In the genomic region with DNA sequence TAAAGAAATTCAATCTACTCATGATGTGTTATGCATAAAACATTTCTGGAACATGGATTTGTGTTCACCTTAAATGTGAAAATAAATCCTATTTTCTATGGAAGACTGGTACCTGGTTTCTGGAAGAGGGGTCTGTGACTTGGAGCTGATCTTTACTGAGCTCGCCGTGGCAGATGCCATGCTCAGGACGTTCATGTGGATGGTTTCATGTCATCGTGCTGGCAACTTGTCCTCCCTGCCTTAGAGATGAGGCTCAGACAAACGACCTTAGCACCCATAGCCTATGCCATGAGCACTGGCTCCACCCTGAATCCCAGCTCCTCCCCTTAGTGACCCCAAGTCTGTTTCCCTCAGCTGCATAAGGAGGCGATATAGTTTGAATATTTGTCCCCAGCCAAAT, we compare ENCODE assay signal across 29 cellular contexts. TPM values are rescaled to one million over a fixed set of nuclear protein-coding genes. Genes with fewer than 3 reads are reported as not detected.
DNase-seq lines count a peak whose midpoint lies in the region; ATAC-seq and TF ChIP-seq lines count a peak whose summit lies in the region.
"Had no signal": no experiment of that assay in that cellular context is flagged by ENCODE, and none has a peak within 500 bp of the region (broad histone marks: within the 10 kb centered on the region; RNA-seq: fewer than 3 reads in every experiment).

No MANE protein-coding gene starts in this region.

- peaks cover 47% of the 10 kb centered on the region for H3K4me1 Mint-ChIP-seq in stimulated activated naive CD8-positive, alpha-beta T cell treated with anti-CD3 and anti-CD28 coated beads, Interleukin-15, Interleukin-2, amounts not matched to agents 100 ng/mL and 50 ng/mL, for 24 hours (ENCODE audit: low read depth)
- no peaks in the 10 kb centered on the region for H3K4me1 Mint-ChIP-seq in endothelial cell (ENCODE audit: unreplicated experiment)

- H3K36me3 ChIP-seq in uterus (no peaks in the 10 kb centered on the region), gastrocnemius medialis (peaks cover 0 to 52% of the 10 kb centered on the region in 2 donors)

- no peak overlapping the region for H3K4me3 Mint-ChIP-seq in stimulated activated naive CD8-positive, alpha-beta T cell treated with anti-CD3 and anti-CD28 coated beads, Interleukin-15, Interleukin-2, amounts not matched to agents 100 ng/mL and 50 ng/mL, for 24 hours
- H3K4me3 Mint-ChIP-seq in endothelial cell (ENCODE audit: unreplicated experiment), result peak overlapping the region; percentile 25
- H3K4me3 Mint-ChIP-seq: activated T-helper 17 cell treated with anti-CD3 and anti-CD28 coated beads, Interleukin-2, amount 50 U/mL, for 72 hours; T-cell had no signal

- no peak overlapping the region for H3K27ac ChIP-seq in uterus
- H3K27ac ChIP-seq in gastrocnemius medialis, result no peak overlapping the region
- H3K27ac ChIP-seq: BLaER1 had no signal

- DNase-seq in stimulated activated naive CD8-positive, alpha-beta T cell treated with anti-CD3 and anti-CD28 coated beads, Interleukin-15, Interleukin-2, amounts not matched to agents 100 U/mL and 50 U/mL, for 24 hours, result no peak
- DNase-seq in NB4 (ENCODE audit: low read depth) (no peak), endothelial cell (ENCODE audit: low spot score) (no peak), AML-193 (lab: John Stamatoyannopoulos, UW) (no peak), uterus (no peak), HPDE6-E6E7 (ENCODE audit: extremely low spot score) (no peak), gastrocnemius medialis (no peak)
- DNase-seq: activated CD4-positive, CD25-positive, alpha-beta regulatory T cell; activated CD8-positive, alpha-beta memory T cell treated with anti-CD3 and anti-CD28 coated beads, Interleukin-2, amount 50 U/mL, for 4 hours; cortex of kidney; DMS53; effector memory CD4-positive, alpha-beta T cell; erythroblast; glutamatergic neuron; mesendoderm; NCI-H1092 treated with DMSO at 0.1 percent for 48 hours; NCI-H1694 treated with DMSO at 0.1 percent for 48 hours; NCI-H446 treated with DMSO at 0.1 percent for 48 hours; NCI-H774; stimulated activated CD8-positive, alpha-beta memory T cell treated with anti-CD3 and anti-CD28 coated beads, Interleukin-4, amount 100 ng/mL, for 48 hours; T-cell; trophoblast cell had no signal

- no peaks in the 10 kb centered on the region for H3K4me1 ChIP-seq in uterus
- peaks cover 10 to 13% of the 10 kb centered on the region in 2 donors for H3K4me1 ChIP-seq in gastrocnemius medialis

- no peaks in the 10 kb centered on the region for H3K9me3 Mint-ChIP-seq in stimulated activated naive CD8-positive, alpha-beta T cell treated with anti-CD3 and anti-CD28 coated beads, Interleukin-15, Interleukin-2, amounts not matched to agents 100 ng/mL and 50 ng/mL, for 24 hours
- H3K9me3 Mint-ChIP-seq in endothelial cell (ENCODE audit: unreplicated experiment), result no peaks in the 10 kb centered on the region
- H3K9me3 Mint-ChIP-seq: activated naive CD4-positive, alpha-beta T cell treated with anti-CD3 and anti-CD28 coated beads, Interleukin-2, amount 50 U/mL, for 72 hours; activated T-helper 17 cell treated with anti-CD3 and anti-CD28 coated beads, Interleukin-2, amount 50 U/mL, for 72 hours; T-cell had no signal

- H3K27ac Mint-ChIP-seq in stimulated activated naive CD8-positive, alpha-beta T cell treated with anti-CD3 and anti-CD28 coated beads, Interleukin-15, Interleukin-2, amounts not matched to agents 100 ng/mL and 50 ng/mL, for 24 hours, result peak overlapping the region; percentile 11
- H3K27ac Mint-ChIP-seq in endothelial cell (ENCODE audit: unreplicated experiment), result no peak overlapping the region
- H3K27ac Mint-ChIP-seq: activated T-helper 17 cell treated with anti-CD3 and anti-CD28 coated beads, Interleukin-2, amount 50 U/mL, for 72 hours; progenitor cell of endocrine pancreas; T-cell had no signal

- H3K9me3 ChIP-seq in uterus (no peaks in the 10 kb centered on the region), gastrocnemius medialis (no peaks in the 10 kb centered on the region)

- ATAC-seq in stimulated activated naive CD8-positive, alpha-beta T cell treated with anti-CD3 and anti-CD28 coated beads, Interleukin-15, Interleukin-2, amounts not matched to agents 100 U/mL and 50 U/mL, for 24 hours, result no peak
- ATAC-seq in gastrocnemius medialis, result no peak
- ATAC-seq: activated naive CD4-positive, alpha-beta T cell treated with anti-CD3 and anti-CD28 coated beads, Interleukin-2, amount 50 U/mL, for 72 hours; activated T-helper 17 cell treated with anti-CD3 and anti-CD28 coated beads, Interleukin-2, amount 50 U/mL, for 72 hours; left lobe of liver; sciatic nerve; T-cell had no signal

- H3K27me3 ChIP-seq in uterus (no peaks in the 10 kb centered on the region), gastrocnemius medialis (no peaks in the 10 kb centered on the region)
- H3K27me3 ChIP-seq: BLaER1 had no signal

- intact Hi-C loops in uterus (cut with DNase I; ENCODE audit: low total_unique reads), result no loop called here
- intact Hi-C loops in gastrocnemius medialis (cut with DNase I; ENCODE audit: low total_unique reads), result no loop called here

- H3K4me3 ChIP-seq in NB4 (ENCODE audit: low read depth, low read length), result peak overlapping the region; percentile 8
- no peak overlapping the region for H3K4me3 ChIP-seq in uterus
- no peak overlapping the region for H3K4me3 ChIP-seq in gastrocnemius medialis
- H3K4me3 ChIP-seq: BLaER1 had no signal

- TF ChIP-seq POLR2A in NB4 (IDR thresholded peaks at IDR 0.05; ENCODE audit: extremely low read depth, insufficient read length) (no peak), uterus (IDR thresholded peaks at IDR 0.05) (no peak), gastrocnemius medialis (IDR thresholded peaks at IDR 0.05) (no peak)

- H3K27me3 Mint-ChIP-seq in stimulated activated naive CD8-positive, alpha-beta T cell treated with anti-CD3 and anti-CD28 coated beads, Interleukin-15, Interleukin-2, amounts not matched to agents 100 ng/mL and 50 ng/mL, for 24 hours, result no peaks in the 10 kb centered on the region
- H3K27me3 Mint-ChIP-seq in endothelial cell (ENCODE audit: unreplicated experiment), result peaks cover 2% of the 10 kb centered on the region
- H3K27me3 Mint-ChIP-seq: activated T-helper 17 cell treated with anti-CD3 and anti-CD28 coated beads, Interleukin-2, amount 50 U/mL, for 72 hours; progenitor cell of endocrine pancreas; T-cell had no signal

- TF ChIP-seq CTCF in NB4 (IDR thresholded peaks at IDR 0.05; ENCODE audit: low read depth, low read length) (no peak), endothelial cell (IDR thresholded peaks at IDR 0.05; ENCODE audit: unreplicated experiment) (no peak), uterus (IDR thresholded peaks at IDR 0.05) (no peak), gastrocnemius medialis (IDR thresholded peaks at IDR 0.05 in 4 of 5, conservative IDR thresholded peaks at IDR 0.05 in 1 of 5) (no peak)

- H3K36me3 Mint-ChIP-seq in stimulated activated naive CD8-positive, alpha-beta T cell treated with anti-CD3 and anti-CD28 coated beads, Interleukin-15, Interleukin-2, amounts not matched to agents 100 ng/mL and 50 ng/mL, for 24 hours (ENCODE audit: low read depth), result peaks cover 68% of the 10 kb centered on the region
- H3K36me3 Mint-ChIP-seq in endothelial cell (ENCODE audit: low read depth, unreplicated experiment), result peaks cover 21% of the 10 kb centered on the region

- in situ Hi-C loops in gastrocnemius medialis (cut with MboI; ENCODE audit: low sequenced_read_pairs in 4 of 4), result loop anchor here in 1 of 4 donors (25.0 kb wide), 1 partner anchor 583 kb away; a partner anchor contains a TSS

RNA-seq across cellular contexts. Expression of a gene that starts 7.3 kb away (rescaled TPM):
- total RNA-seq in endothelial cell (ENCODE audit: unreplicated experiment) (21.9 TPM), uterus (10 to 100 TPM in 3 of 4 donors, under 1 TPM in 1; 0.26 to 22.6 (median 12.7) TPM), gastrocnemius medialis (10 to 100 TPM; 39.1 to 82.1 (median 67.9) TPM)
